In the genomic region with DNA sequence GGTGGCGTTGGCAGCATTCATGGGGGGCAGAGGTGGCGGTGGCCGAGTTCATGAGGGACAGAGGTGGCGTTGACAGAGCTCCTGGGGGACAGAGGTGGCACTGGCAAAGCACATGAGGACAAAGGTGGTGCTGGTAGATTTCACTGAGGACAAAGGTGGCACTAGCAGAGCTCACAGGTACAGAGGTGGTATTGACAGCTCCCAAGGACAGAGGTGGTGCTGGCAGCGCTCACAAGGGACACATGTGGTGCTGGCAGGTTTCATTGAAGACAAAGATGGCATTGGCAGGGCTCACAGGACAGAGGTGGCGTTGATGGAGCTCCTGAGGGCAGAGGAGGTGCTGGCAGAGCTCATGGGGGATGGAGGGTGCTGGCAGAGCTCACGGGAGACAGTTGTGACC, we compare ENCODE assay signal across 15 cellular contexts.
DNase-seq lines count a peak whose midpoint lies in the region; ATAC-seq, FAIRE-seq and TF ChIP-seq lines count a peak whose summit lies in the region.
"Had no signal": no experiment of that assay in that cellular context is flagged by ENCODE, and none has a peak within 500 bp of the region (broad histone marks: within the 10 kb centered on the region; RNA-seq: fewer than 3 reads in every experiment).

No MANE protein-coding gene starts in this region.

- intact Hi-C loops in HepG2 (cut with micrococcal nuclease; ENCODE audit: unreplicated experiment): no loop called here
- intact Hi-C loops in activated CD4-positive, alpha-beta memory T cell treated with anti-CD3 and anti-CD28 coated beads for 36 hours (cut with micrococcal nuclease): no loop called here

- BruUV-seq in HepG2 (replicated peaks; lab: Mats Ljungman, UMichigan): no TSS peak

- peaks cover 41% of the 10 kb centered on the region for H3K4me1 Mint-ChIP-seq in neural progenitor cell
- peaks cover 9% of the 10 kb centered on the region for H3K4me1 Mint-ChIP-seq in activated naive CD8-positive, alpha-beta T cell treated with anti-CD3 and anti-CD28 coated beads for 36 hours
- no peaks in the 10 kb centered on the region for H3K4me1 Mint-ChIP-seq in activated CD4-positive, alpha-beta memory T cell treated with anti-CD3 and anti-CD28 coated beads for 36 hours (ENCODE audit: low read depth)
- H3K4me1 Mint-ChIP-seq: CD14-positive monocyte; CD4-positive, alpha-beta memory T cell had no signal

- no peak overlapping the region for H2AFZ ChIP-seq in HepG2 (ENCODE audit: low read length)
- no peak overlapping the region for H2AFZ ChIP-seq in neural progenitor cell (replicated peaks)

- no peaks in the 10 kb centered on the region for H3K9me3 Mint-ChIP-seq in neural progenitor cell
- peaks cover 2% of the 10 kb centered on the region for H3K9me3 Mint-ChIP-seq in activated naive CD8-positive, alpha-beta T cell treated with anti-CD3 and anti-CD28 coated beads for 36 hours
- no peaks in the 10 kb centered on the region for H3K9me3 Mint-ChIP-seq in activated CD4-positive, alpha-beta memory T cell treated with anti-CD3 and anti-CD28 coated beads for 36 hours
- H3K9me3 Mint-ChIP-seq: CD4-positive, alpha-beta memory T cell; H9 had no signal

- ATAC-seq in HepG2 (no peak), left lobe of liver (peak; percentile 63)

- H3K79me2 ChIP-seq in HepG2 (ENCODE audit: insufficient read depth, low read length) (no peaks in the 10 kb centered on the region), neural progenitor cell (ENCODE audit: low read depth) (no peaks in the 10 kb centered on the region)

- in situ Hi-C loops in HepG2 (cut with HindIII; ENCODE audit: extremely low pct_ligation_motif_present, low pct_unique_long_range_greater_than_20kb): no loop called here

- no peak overlapping the region for H3K27ac Mint-ChIP-seq in neural progenitor cell
- H3K27ac Mint-ChIP-seq in activated naive CD8-positive, alpha-beta T cell treated with anti-CD3 and anti-CD28 coated beads for 36 hours: no peak overlapping the region
- no peak overlapping the region for H3K27ac Mint-ChIP-seq in activated CD4-positive, alpha-beta memory T cell treated with anti-CD3 and anti-CD28 coated beads for 36 hours
- H3K27ac Mint-ChIP-seq: CD4-positive, alpha-beta memory T cell had no signal

- H3K27me3 ChIP-seq in liver (ENCODE audit: control insufficient read depth in 4 of 4, insufficient read depth in 4 of 4, low read length in 3 of 4): no peaks in the 10 kb centered on the region
- no peaks in the 10 kb centered on the region for H3K27me3 ChIP-seq in HepG2 (ENCODE audit: control insufficient read depth in 1 of 2, insufficient read depth in 2 of 2, low read length in 2 of 2)
- no peaks in the 10 kb centered on the region for H3K27me3 ChIP-seq in neural progenitor cell

- no peak for FAIRE-seq in HepG2 (lab: Jason Lieb, UNC)

- H3K9me3 ChIP-seq in liver (ENCODE audit: control insufficient read depth in 4 of 4, low read length in 3 of 4): no peaks in the 10 kb centered on the region
- no peaks in the 10 kb centered on the region for H3K9me3 ChIP-seq in HepG2 (ENCODE audit: low read length)
- no peaks in the 10 kb centered on the region for H3K9me3 ChIP-seq in neural progenitor cell (ENCODE audit: low read depth)
- H3K9me3 ChIP-seq: BLaER1 had no signal

- H3K36me3 ChIP-seq in liver (ENCODE audit: control insufficient read depth in 4 of 4, insufficient read depth in 3 of 4, low read depth in 1 of 4, low read length in 3 of 4): peaks cover 0 to 3% (median under 1%) of the 10 kb centered on the region in 4 donors
- H3K36me3 ChIP-seq in HepG2 (replicated peaks in 1 of 2; ENCODE audit: control insufficient read depth in 1 of 2, insufficient read depth in 2 of 2, low read length in 2 of 2): peaks cover 7 to 26% of the 10 kb centered on the region in 2 experiments; a peak in 3 of 5 replicates
- no peaks in the 10 kb centered on the region for H3K36me3 ChIP-seq in neural progenitor cell
- H3K36me3 ChIP-seq: BLaER1 had no signal

- H3K4me2 ChIP-seq in HepG2 (ENCODE audit: low read depth, low read length): no peak overlapping the region
- peak overlapping the region; percentile 71 for H3K4me2 ChIP-seq in neural progenitor cell
- H3K4me2 ChIP-seq: BLaER1 had no signal

- CTCF ChIA-PET in HepG2 (lab: Yijun Ruan, JAX; ENCODE audit: low intra/inter-chr PET ratio, low total read pairs): no interaction called here
- CTCF ChIA-PET in activated CD4-positive, alpha-beta memory T cell treated with anti-CD3 and anti-CD28 coated beads for 36 hours (lab: Charles Lee): no interaction called here

- H3K4me3 Mint-ChIP-seq in neural progenitor cell: no peak overlapping the region
- no peak overlapping the region for H3K4me3 Mint-ChIP-seq in activated naive CD8-positive, alpha-beta T cell treated with anti-CD3 and anti-CD28 coated beads for 36 hours
- H3K4me3 Mint-ChIP-seq in activated CD4-positive, alpha-beta memory T cell treated with anti-CD3 and anti-CD28 coated beads for 36 hours: no peak overlapping the region
- H3K4me3 Mint-ChIP-seq: CD4-positive, alpha-beta memory T cell; H9 had no signal

- H4K20me1 ChIP-seq in HepG2 (ENCODE audit: insufficient read depth, low read length) (peaks cover 3% of the 10 kb centered on the region; the same call in 1 of the 2 replicates), neural progenitor cell (ENCODE audit: low read depth) (no peaks in the 10 kb centered on the region)

- POLR2A ChIA-PET in HepG2 (lab: Yijun Ruan, JAX): no interaction called here
- POLR2A ChIA-PET in activated CD4-positive, alpha-beta memory T cell treated with anti-CD3 and anti-CD28 coated beads for 36 hours (lab: Charles Lee): no interaction called here

- TF ChIP-seq POLR2A in HepG2 (IDR thresholded peaks at IDR 0.05; ENCODE audit: insufficient read depth in 1 of 2, low read depth in 2 of 2, low read length in 2 of 2): no peak

- TF ChIP-seq RAD21 in liver (IDR thresholded peaks at IDR 0.05): no peak
- TF ChIP-seq RAD21 in HepG2 (CRISPR knock-in tag; IDR thresholded peaks at IDR 0.05): no peak

- WGBS in liver: 66% methylated on average over 7 of the region's 7 CpGs
- 94% methylated on average over 4 of the region's 7 CpGs for WGBS in HepG2 (ENCODE audit: low lambda C conversion rate)

- H3K27ac ChIP-seq in liver (ENCODE audit: low read depth in 1 of 2, low read length in 2 of 2) (no peak overlapping the region), HepG2 (ENCODE audit: extremely low read length, insufficient read depth, low read length) (no peak overlapping the region), neural progenitor cell (no peak overlapping the region)
- H3K27ac ChIP-seq: BLaER1 had no signal

- H3K9ac ChIP-seq in liver (ENCODE audit: low read depth in 1 of 2, low read length in 2 of 2) (no peak overlapping the region), HepG2 (ENCODE audit: insufficient read depth, low read depth, low read length) (no peak overlapping the region), neural progenitor cell (no peak overlapping the region)
- H3K9ac ChIP-seq: BLaER1 had no signal

- no peaks in the 10 kb centered on the region for H3K36me3 Mint-ChIP-seq in neural progenitor cell
- H3K36me3 Mint-ChIP-seq in activated naive CD8-positive, alpha-beta T cell treated with anti-CD3 and anti-CD28 coated beads for 36 hours: no peaks in the 10 kb centered on the region
- H3K36me3 Mint-ChIP-seq in activated CD4-positive, alpha-beta memory T cell treated with anti-CD3 and anti-CD28 coated beads for 36 hours: no peaks in the 10 kb centered on the region
- H3K36me3 Mint-ChIP-seq: CD14-positive monocyte; CD4-positive, alpha-beta memory T cell had no signal

- TF ChIP-seq EP300 in HepG2 (IDR thresholded peaks at IDR 0.05; ENCODE audit: low read depth in 2 of 2, low read length in 2 of 2) (no peak), HepG2 (CRISPR knock-in tag; IDR thresholded peaks at IDR 0.05; ENCODE audit: borderline replicate concordance) (no peak)

- H3K27me3 Mint-ChIP-seq in neural progenitor cell (ENCODE audit: insufficient read depth, low read depth): peaks cover 33% of the 10 kb centered on the region
- H3K27me3 Mint-ChIP-seq in activated naive CD8-positive, alpha-beta T cell treated with anti-CD3 and anti-CD28 coated beads for 36 hours: peaks cover 42% of the 10 kb centered on the region
- peaks cover 23% of the 10 kb centered on the region for H3K27me3 Mint-ChIP-seq in activated CD4-positive, alpha-beta memory T cell treated with anti-CD3 and anti-CD28 coated beads for 36 hours

- H3F3A ChIP-seq in neural progenitor cell (ENCODE audit: low read depth): peaks cover 22% of the 10 kb centered on the region

- DNase-seq in HepG2 (ENCODE audit: low spot score) (no peak), left lobe of liver (ENCODE audit: low spot score) (no peak), neural progenitor cell (ENCODE audit: low spot score) (no peak), NCI-H1930 (lab: John Stamatoyannopoulos, UW) (no peak)
- DNase-seq in activated naive CD8-positive, alpha-beta T cell treated with anti-CD3 and anti-CD28 coated beads for 36 hours: no peak
- DNase-seq in activated CD4-positive, alpha-beta memory T cell treated with anti-CD3 and anti-CD28 coated beads for 36 hours: no peak
- DNase-seq: 8988T; Calu3; CD4-positive, alpha-beta memory T cell; GF-D8; GOT3; H9 had no signal

- H3K4me3 ChIP-seq in liver (ENCODE audit: low read depth in 1 of 3, low read length in 3 of 3) (no peak overlapping the region), HepG2 (replicated peaks in 1 of 3; ENCODE audit: insufficient read depth in 1 of 3, low read depth in 2 of 3, low read length in 3 of 3) (no peak overlapping the region), neural progenitor cell (no peak overlapping the region)
- H3K4me3 ChIP-seq: BLaER1 had no signal

- no peaks in the 10 kb centered on the region for H3K4me1 ChIP-seq in liver (ENCODE audit: control insufficient read depth in 4 of 4, insufficient read depth in 4 of 4, low read length in 3 of 4)
- H3K4me1 ChIP-seq in HepG2 (ENCODE audit: insufficient read depth, low read length): no peaks in the 10 kb centered on the region
- peaks cover 40% of the 10 kb centered on the region for H3K4me1 ChIP-seq in neural progenitor cell

- TF ChIP-seq CTCF in liver (IDR thresholded peaks at IDR 0.05; ENCODE audit: low read depth, low read length, missing input control) (no peak), HepG2 (CRISPR knock-in tag; IDR thresholded peaks at IDR 0.05) (no peak), neural progenitor cell (IDR thresholded peaks at IDR 0.05) (no peak)

TF ChIP-seq in liver, 16 proteins besides CTCF, POLR2A, EP300 and RAD21:
- TF ChIP-seq TAF1 (conservative IDR thresholded peaks at IDR 0.05) (no peak), HNF4A (conservative IDR thresholded peaks at IDR 0.05) (peak; percentile 36 to 51)
TF ChIP-seq in liver: peak in this region for 1.

TF ChIP-seq in HepG2, 621 proteins besides CTCF, POLR2A, EP300 and RAD21 (continues in another document):
- TF ChIP-seq, protein P1, sequence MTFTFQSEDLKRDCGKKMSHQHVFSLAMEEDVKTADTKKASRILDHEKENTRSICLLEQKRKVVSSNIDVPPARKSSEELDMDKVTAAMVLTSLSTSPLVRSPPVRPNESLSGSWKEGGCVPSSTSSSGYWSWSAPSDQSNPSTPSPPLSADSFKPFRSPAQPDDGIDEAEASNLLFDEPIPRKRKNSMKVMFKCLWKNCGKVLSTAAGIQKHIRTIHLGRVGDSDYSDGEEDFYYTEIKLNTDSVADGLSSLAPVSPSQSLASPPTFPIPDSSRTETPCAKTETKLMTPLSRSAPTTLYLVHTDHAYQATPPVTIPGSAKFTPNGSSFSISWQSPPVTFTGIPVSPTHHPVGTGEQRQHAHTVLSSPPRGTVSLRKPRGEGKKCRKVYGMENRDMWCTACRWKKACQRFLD (CRISPR knock-in tag; IDR thresholded peaks at IDR 0.05; ENCODE audit: borderline replicate concordance): no peak
- TF ChIP-seq ZNF644 (CRISPR knock-in tag; IDR thresholded peaks at IDR 0.05; ENCODE audit: low read depth): no peak
